1 cellular context compared by ENCODE assay signal in the genomic region with DNA sequence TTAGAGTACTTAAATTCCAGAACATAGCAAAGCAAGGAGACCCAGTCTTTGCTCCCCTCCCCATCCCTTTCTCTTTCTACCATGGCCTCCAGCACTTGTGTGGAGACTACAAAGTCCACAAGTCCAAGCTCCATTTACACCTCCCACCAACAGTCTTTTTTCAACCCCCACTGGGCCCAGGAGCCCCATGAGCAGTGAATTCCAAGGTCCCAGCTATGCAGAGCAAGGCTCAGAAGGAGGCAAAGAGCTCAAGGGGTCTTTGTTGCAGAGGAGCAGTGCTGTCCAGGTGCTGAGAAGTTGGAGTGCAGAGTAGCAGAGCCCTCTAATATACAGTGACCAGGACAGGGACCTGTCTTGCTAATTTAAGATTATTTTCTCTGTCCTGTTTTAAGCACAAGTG.
A peak's percentile ranks its signal among the peaks of the same experiment; 100 is the strongest.
TF ChIP-seq lines count a peak whose summit lies in the region.

No MANE protein-coding gene starts in this region.

TF ChIP-seq in GM23338, 12 proteins besides CTCF, POLR2A, EP300 and RAD21 (continued from another document):
- TF ChIP-seq, protein P1, sequence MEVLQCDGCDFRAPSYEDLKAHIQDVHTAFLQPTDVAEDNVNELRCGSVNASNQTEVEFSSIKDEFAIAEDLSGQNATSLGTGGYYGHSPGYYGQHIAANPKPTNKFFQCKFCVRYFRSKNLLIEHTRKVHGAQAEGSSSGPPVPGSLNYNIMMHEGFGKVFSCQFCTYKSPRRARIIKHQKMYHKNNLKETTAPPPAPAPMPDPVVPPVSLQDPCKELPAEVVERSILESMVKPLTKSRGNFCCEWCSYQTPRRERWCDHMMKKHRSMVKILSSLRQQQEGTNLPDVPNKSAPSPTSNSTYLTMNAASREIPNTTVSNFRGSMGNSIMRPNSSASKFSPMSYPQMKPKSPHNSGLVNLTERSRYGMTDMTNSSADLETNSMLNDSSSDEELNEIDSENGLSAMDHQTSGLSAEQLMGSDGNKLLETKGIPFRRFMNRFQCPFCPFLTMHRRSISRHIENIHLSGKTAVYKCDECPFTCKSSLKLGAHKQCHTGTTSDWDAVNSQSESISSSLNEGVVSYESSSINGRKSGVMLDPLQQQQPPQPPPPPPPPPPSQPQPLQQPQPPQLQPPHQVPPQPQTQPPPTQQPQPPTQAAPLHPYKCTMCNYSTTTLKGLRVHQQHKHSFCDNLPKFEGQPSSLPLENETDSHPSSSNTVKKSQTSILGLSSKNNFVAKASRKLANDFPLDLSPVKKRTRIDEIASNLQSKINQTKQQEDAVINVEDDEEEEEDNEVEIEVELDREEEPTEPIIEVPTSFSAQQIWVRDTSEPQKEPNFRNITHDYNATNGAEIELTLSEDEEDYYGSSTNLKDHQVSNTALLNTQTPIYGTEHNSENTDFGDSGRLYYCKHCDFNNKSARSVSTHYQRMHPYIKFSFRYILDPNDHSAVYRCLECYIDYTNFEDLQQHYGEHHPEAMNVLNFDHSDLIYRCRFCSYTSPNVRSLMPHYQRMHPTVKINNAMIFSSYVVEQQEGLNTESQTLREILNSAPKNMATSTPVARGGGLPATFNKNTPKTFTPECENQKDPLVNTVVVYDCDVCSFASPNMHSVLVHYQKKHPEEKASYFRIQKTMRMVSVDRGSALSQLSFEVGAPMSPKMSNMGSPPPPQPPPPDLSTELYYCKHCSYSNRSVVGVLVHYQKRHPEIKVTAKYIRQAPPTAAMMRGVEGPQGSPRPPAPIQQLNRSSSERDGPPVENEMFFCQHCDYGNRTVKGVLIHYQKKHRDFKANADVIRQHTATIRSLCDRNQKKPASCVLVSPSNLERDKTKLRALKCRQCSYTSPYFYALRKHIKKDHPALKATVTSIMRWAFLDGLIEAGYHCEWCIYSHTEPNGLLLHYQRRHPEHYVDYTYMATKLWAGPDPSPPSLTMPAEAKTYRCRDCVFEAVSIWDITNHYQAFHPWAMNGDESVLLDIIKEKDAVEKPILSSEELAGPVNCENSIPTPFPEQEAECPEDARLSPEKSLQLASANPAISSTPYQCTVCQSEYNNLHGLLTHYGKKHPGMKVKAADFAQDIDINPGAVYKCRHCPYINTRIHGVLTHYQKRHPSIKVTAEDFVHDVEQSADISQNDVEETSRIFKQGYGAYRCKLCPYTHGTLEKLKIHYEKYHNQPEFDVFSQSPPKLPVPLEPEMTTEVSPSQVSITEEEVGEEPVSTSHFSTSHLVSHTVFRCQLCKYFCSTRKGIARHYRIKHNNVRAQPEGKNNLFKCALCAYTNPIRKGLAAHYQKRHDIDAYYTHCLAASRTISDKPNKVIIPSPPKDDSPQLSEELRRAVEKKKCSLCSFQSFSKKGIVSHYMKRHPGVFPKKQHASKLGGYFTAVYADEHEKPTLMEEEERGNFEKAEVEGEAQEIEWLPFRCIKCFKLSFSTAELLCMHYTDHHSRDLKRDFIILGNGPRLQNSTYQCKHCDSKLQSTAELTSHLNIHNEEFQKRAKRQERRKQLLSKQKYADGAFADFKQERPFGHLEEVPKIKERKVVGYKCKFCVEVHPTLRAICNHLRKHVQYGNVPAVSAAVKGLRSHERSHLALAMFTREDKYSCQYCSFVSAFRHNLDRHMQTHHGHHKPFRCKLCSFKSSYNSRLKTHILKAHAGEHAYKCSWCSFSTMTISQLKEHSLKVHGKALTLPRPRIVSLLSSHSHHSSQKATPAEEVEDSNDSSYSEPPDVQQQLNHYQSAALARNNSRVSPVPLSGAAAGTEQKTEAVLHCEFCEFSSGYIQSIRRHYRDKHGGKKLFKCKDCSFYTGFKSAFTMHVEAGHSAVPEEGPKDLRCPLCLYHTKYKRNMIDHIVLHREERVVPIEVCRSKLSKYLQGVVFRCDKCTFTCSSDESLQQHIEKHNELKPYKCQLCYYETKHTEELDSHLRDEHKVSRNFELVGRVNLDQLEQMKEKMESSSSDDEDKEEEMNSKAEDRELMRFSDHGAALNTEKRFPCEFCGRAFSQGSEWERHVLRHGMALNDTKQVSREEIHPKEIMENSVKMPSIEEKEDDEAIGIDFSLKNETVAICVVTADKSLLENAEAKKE (CRISPR knock-in tag; IDR thresholded peaks at IDR 0.05), result peak; percentile 91
- TF ChIP-seq EZH2phosphoT487 (IDR thresholded peaks at IDR 0.05; ENCODE audit: unreplicated experiment) (no peak), ZNF331 (CRISPR knock-in tag; IDR thresholded peaks at IDR 0.05; ENCODE audit: low read depth) (no peak)
- TF ChIP-seq, protein P2, sequence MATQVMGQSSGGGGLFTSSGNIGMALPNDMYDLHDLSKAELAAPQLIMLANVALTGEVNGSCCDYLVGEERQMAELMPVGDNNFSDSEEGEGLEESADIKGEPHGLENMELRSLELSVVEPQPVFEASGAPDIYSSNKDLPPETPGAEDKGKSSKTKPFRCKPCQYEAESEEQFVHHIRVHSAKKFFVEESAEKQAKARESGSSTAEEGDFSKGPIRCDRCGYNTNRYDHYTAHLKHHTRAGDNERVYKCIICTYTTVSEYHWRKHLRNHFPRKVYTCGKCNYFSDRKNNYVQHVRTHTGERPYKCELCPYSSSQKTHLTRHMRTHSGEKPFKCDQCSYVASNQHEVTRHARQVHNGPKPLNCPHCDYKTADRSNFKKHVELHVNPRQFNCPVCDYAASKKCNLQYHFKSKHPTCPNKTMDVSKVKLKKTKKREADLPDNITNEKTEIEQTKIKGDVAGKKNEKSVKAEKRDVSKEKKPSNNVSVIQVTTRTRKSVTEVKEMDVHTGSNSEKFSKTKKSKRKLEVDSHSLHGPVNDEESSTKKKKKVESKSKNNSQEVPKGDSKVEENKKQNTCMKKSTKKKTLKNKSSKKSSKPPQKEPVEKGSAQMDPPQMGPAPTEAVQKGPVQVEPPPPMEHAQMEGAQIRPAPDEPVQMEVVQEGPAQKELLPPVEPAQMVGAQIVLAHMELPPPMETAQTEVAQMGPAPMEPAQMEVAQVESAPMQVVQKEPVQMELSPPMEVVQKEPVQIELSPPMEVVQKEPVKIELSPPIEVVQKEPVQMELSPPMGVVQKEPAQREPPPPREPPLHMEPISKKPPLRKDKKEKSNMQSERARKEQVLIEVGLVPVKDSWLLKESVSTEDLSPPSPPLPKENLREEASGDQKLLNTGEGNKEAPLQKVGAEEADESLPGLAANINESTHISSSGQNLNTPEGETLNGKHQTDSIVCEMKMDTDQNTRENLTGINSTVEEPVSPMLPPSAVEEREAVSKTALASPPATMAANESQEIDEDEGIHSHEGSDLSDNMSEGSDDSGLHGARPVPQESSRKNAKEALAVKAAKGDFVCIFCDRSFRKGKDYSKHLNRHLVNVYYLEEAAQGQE (IDR thresholded peaks at IDR 0.05; ENCODE audit: unreplicated experiment), result peak; percentile 58
- TF ChIP-seq, protein P3, sequence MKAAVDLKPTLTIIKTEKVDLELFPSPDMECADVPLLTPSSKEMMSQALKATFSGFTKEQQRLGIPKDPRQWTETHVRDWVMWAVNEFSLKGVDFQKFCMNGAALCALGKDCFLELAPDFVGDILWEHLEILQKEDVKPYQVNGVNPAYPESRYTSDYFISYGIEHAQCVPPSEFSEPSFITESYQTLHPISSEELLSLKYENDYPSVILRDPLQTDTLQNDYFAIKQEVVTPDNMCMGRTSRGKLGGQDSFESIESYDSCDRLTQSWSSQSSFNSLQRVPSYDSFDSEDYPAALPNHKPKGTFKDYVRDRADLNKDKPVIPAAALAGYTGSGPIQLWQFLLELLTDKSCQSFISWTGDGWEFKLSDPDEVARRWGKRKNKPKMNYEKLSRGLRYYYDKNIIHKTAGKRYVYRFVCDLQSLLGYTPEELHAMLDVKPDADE (IDR thresholded peaks at IDR 0.05), result no peak
TF ChIP-seq in GM23338: peak in this region for 3.
